In genomic region chr3:39383190-39383912, GRCh38 we compare ENCODE assay signal across 8 cellular contexts. TPM values are rescaled to one million over a fixed set of nuclear protein-coding genes. Genes with fewer than 3 reads are reported as not detected.
A peak's percentile ranks its signal among the peaks of the same experiment; 100 is the strongest.
DNase-seq lines count a peak whose midpoint lies in the region; ATAC-seq and TF ChIP-seq lines count a peak whose summit lies in the region.

A gene with protein sequence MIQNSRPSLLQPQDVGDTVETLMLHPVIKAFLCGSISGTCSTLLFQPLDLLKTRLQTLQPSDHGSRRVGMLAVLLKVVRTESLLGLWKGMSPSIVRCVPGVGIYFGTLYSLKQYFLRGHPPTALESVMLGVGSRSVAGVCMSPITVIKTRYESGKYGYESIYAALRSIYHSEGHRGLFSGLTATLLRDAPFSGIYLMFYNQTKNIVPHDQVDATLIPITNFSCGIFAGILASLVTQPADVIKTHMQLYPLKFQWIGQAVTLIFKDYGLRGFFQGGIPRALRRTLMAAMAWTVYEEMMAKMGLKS (plus strand): TSS chr3:39383370. CDS start chr3:39383725, 355 bp downstream.

- TF ChIP-seq CTCF in BE2C (IDR thresholded peaks at IDR 0.05; ENCODE audit: low read depth, low read length) (peak; percentile 17), HL-60 (IDR thresholded peaks at IDR 0.05; ENCODE audit: insufficient read depth, low read length) (peak; percentile 39), endodermal cell (conservative IDR thresholded peaks at IDR 0.05) (peak; percentile 62), mucosa of descending colon (IDR thresholded peaks at IDR 0.05) (no peak)

- H3K27ac ChIP-seq in HL-60 (replicated peaks) (peak within 1 kb of the TSS; percentile 93), endodermal cell (ENCODE audit: low read depth, low read length) (peak within 1 kb of the TSS; percentile 94)

- no peaks in the 10 kb centered on the region for H3K36me3 Mint-ChIP-seq in activated CD4-positive, alpha-beta memory T cell treated with anti-CD3 and anti-CD28 coated beads for 36 hours
- peaks cover 2% of the 10 kb centered on the region for H3K36me3 Mint-ChIP-seq in endodermal cell (ENCODE audit: low read depth)

- H3K36me3 ChIP-seq in BE2C (no peaks in the 10 kb centered on the region), endodermal cell (ENCODE audit: control insufficient read depth, insufficient read depth, low read length) (no peaks in the 10 kb centered on the region), mucosa of descending colon (ENCODE audit: low read depth) (no peaks in the 10 kb centered on the region)

- no peaks in the 10 kb centered on the region for H3K27me3 Mint-ChIP-seq in activated CD4-positive, alpha-beta memory T cell treated with anti-CD3 and anti-CD28 coated beads for 36 hours
- H3K27me3 Mint-ChIP-seq in endodermal cell (ENCODE audit: insufficient read depth): peaks cover 1% of the 10 kb centered on the region

- 0 to 1% methylated on average over 33 to 63 of the region's 63 CpGs for WGBS in endodermal cell (ENCODE audit: insufficient coverage in 1 of 2, insufficient read length in 1 of 2), 2 experiments

- H3K4me1 Mint-ChIP-seq in activated CD4-positive, alpha-beta memory T cell treated with anti-CD3 and anti-CD28 coated beads for 36 hours (ENCODE audit: low read depth): peaks cover 37% of the 10 kb centered on the region
- peaks cover 33% of the 10 kb centered on the region for H3K4me1 Mint-ChIP-seq in endodermal cell

- ATAC-seq in GM19452 (IDR thresholded peaks at IDR 0.05; ENCODE audit: unreplicated experiment) (peak; percentile 67), mucosa of descending colon (peak; percentile 87)

- H3K4me1 ChIP-seq in BE2C: no peaks in the 10 kb centered on the region
- no peaks in the 10 kb centered on the region for H3K4me1 ChIP-seq in endodermal cell (ENCODE audit: control insufficient read depth, insufficient read depth, low read length)
- H3K4me1 ChIP-seq in mucosa of descending colon (ENCODE audit: low read depth): peaks cover 35% of the 10 kb centered on the region

- H3K4me3 ChIP-seq in BE2C (ENCODE audit: low read depth, low read length) (peak within 1 kb of the TSS; percentile 74), HL-60 (replicated peaks; ENCODE audit: insufficient read depth, low read length) (peak within 1 kb of the TSS; percentile 96), endodermal cell (ENCODE audit: low read length) (peak within 1 kb of the TSS; percentile 92), mucosa of descending colon (peak within 1 kb of the TSS; percentile 56)

- H3K9me3 Mint-ChIP-seq in activated CD4-positive, alpha-beta memory T cell treated with anti-CD3 and anti-CD28 coated beads for 36 hours: no peaks in the 10 kb centered on the region
- no peaks in the 10 kb centered on the region for H3K9me3 Mint-ChIP-seq in endodermal cell

- H3K9me3 ChIP-seq in BE2C: no peaks in the 10 kb centered on the region
- H3K9me3 ChIP-seq in endodermal cell (ENCODE audit: control insufficient read depth, low read length): no peaks in the 10 kb centered on the region
- no peaks in the 10 kb centered on the region for H3K9me3 ChIP-seq in mucosa of descending colon

- POLR2A ChIA-PET in activated CD4-positive, alpha-beta memory T cell treated with anti-CD3 and anti-CD28 coated beads for 36 hours (lab: Charles Lee): interaction anchor here (1.0 to 2.4 kb wide), 4 partner anchors 25 to 101 kb away, joined by 3 to 26 read pairs (median 7); partner anchors contain the start of gene RPSA

- H3K27me3 ChIP-seq in BE2C (no peaks in the 10 kb centered on the region), HL-60 (ENCODE audit: insufficient read depth, poor library complexity, severe bottlenecking) (no peaks in the 10 kb centered on the region), endodermal cell (ENCODE audit: control insufficient read depth, insufficient read depth, low read length, poor library complexity, severe bottlenecking) (no peaks in the 10 kb centered on the region)

- H3K27ac Mint-ChIP-seq in activated CD4-positive, alpha-beta memory T cell treated with anti-CD3 and anti-CD28 coated beads for 36 hours: peak within 1 kb of the TSS; percentile 97
- peak within 1 kb of the TSS; percentile 99 for H3K27ac Mint-ChIP-seq in endodermal cell

- peak within 1 kb of the TSS; percentile 94 for H3K9ac ChIP-seq in endodermal cell (ENCODE audit: extremely low read depth, low read length, poor library complexity, severe bottlenecking)

- H3K4me3 Mint-ChIP-seq in activated CD4-positive, alpha-beta memory T cell treated with anti-CD3 and anti-CD28 coated beads for 36 hours: peak within 1 kb of the TSS; percentile 93
- H3K4me3 Mint-ChIP-seq in endodermal cell: peak within 1 kb of the TSS; percentile 99

- CTCF ChIA-PET in activated CD4-positive, alpha-beta memory T cell treated with anti-CD3 and anti-CD28 coated beads for 36 hours (lab: Charles Lee): interaction anchor here (1.0 to 1.4 kb wide), 2 partner anchors 92 to 95 kb away, joined by 3 to 5 read pairs; no protein-coding TSS in a partner anchor

- DNase-seq in BE2C (peak; percentile 70), HL-60 (ENCODE audit: low read depth in 1 of 2, low spot score in 1 of 2) (peak; percentile 87 to 91), endodermal cell (peak; percentile 92), mucosa of descending colon (peak; percentile 87 to 92 (median 88)), NCI-H748 (lab: John Stamatoyannopoulos, UW; ENCODE audit: unreplicated experiment) (no peak)
- DNase-seq in activated CD4-positive, alpha-beta memory T cell treated with anti-CD3 and anti-CD28 coated beads for 36 hours: peak; percentile 89
- DNase-seq in stimulated activated CD8-positive, alpha-beta memory T cell treated with anti-CD3 and anti-CD28 coated beads, Interleukin-4, amount 100 ng/mL, for 4 hours (ENCODE audit: low read depth in 2 of 2, low spot score in 1 of 2): peak; percentile 41 to 62

- intact Hi-C loops in activated CD4-positive, alpha-beta memory T cell treated with anti-CD3 and anti-CD28 coated beads for 36 hours (cut with micrococcal nuclease): loop anchor here (1.0 to 5.0 kb wide), 2 partner anchors 23 to 56 kb away; partner anchors contain the start of genes CCR8 and RPSA
- intact Hi-C loops in mucosa of descending colon (cut with DNase I, micrococcal nuclease): loop anchor here in 1 of 2 donors (10.0 kb wide), 1 partner anchor 89 kb away; no protein-coding TSS in a partner anchor

RNA-seq across cellular contexts. Expression of the gene that starts here (rescaled TPM):
- 22.6 TPM for polyA plus RNA-seq in BE2C (2012; ENCODE audit: insufficient read depth, insufficient read length, low read depth)
- 10 to 100 TPM; 23.1 to 24.9 TPM for total RNA-seq in activated CD4-positive, alpha-beta memory T cell treated with anti-CD3 and anti-CD28 coated beads for 36 hours
- total RNA-seq in endodermal cell (10 to 100 TPM; 33.4 to 37.7 TPM), mucosa of descending colon (10 to 100 TPM; 29.3 to 35.3 (median 34.4) TPM)
- 24.0 TPM for polyA plus RNA-seq in endodermal cell (2013, experiment 1 of 2)
- polyA plus RNA-seq in endodermal cell (2013, experiment 2 of 2): 22.2 TPM
